In genomic region chr15:72751751-72752455, GRCh38 we compare ENCODE assay signal across 1 cellular context.
TF ChIP-seq lines count a peak whose summit lies in the region.

No MANE protein-coding gene starts in this region.

TF ChIP-seq in GM12878, 131 proteins besides CTCF, POLR2A, EP300 and RAD21 (continued from another document):
- TF ChIP-seq PKNOX1 (IDR thresholded peaks at IDR 0.05): no peak
- no peak for TF ChIP-seq NR2C1 (IDR thresholded peaks at IDR 0.05)
- no peak for TF ChIP-seq FOS (IDR thresholded peaks at IDR 0.05; ENCODE audit: borderline replicate concordance, extremely low read depth, insufficient read length)
- TF ChIP-seq ZNF622 (IDR thresholded peaks at IDR 0.05): no peak
- TF ChIP-seq TAF1 (IDR thresholded peaks at IDR 0.05; ENCODE audit: borderline replicate concordance, low read depth, low read length): no peak
- TF ChIP-seq FOXK2 (IDR thresholded peaks at IDR 0.05): no peak
- TF ChIP-seq WRNIP1 (IDR thresholded peaks at IDR 0.05; ENCODE audit: borderline replicate concordance, low read depth, low read length): no peak
- TF ChIP-seq SIN3A (IDR thresholded peaks at IDR 0.05; ENCODE audit: low read depth, low read length): no peak
- no peak for TF ChIP-seq ESRRA (IDR thresholded peaks at IDR 0.05; ENCODE audit: low read length)
- TF ChIP-seq ZNF384 (IDR thresholded peaks at IDR 0.05; ENCODE audit: borderline replicate concordance, low read depth, low read length): no peak
- TF ChIP-seq SREBF1 (IDR thresholded peaks at IDR 0.05; ENCODE audit: low read length): no peak
- no peak for TF ChIP-seq ZBTB4 (CRISPR knock-in tag; IDR thresholded peaks at IDR 0.05)
- no peak for TF ChIP-seq NKRF (conservative IDR thresholded peaks at IDR 0.05)
